ENCODE assay signal across 14 cellular contexts in genomic region chr17:39306509-39307212, GRCh38.
A peak's percentile ranks its signal among the peaks of the same experiment; 100 is the strongest.
DNase-seq lines count a peak whose midpoint lies in the region; ATAC-seq and TF ChIP-seq lines count a peak whose summit lies in the region.
"Had no signal": no experiment of that assay in that cellular context is flagged by ENCODE, and none has a peak within 500 bp of the region (broad histone marks: within the 10 kb centered on the region; RNA-seq: fewer than 3 reads in every experiment).

No MANE protein-coding gene starts in this region.

- no peak overlapping the region for H2BK120ac ChIP-seq in IMR-90 (ENCODE audit: low read depth, low read length)

- H3K14ac ChIP-seq in IMR-90 (replicated peaks; ENCODE audit: low read depth, low read length): no peak overlapping the region

- H3K4ac ChIP-seq in IMR-90 (ENCODE audit: low read depth, low read length): no peak overlapping the region

- dilution Hi-C loops in IMR-90 (cut with HindIII; ENCODE audit: low sequenced_read_pairs, unreplicated experiment): no loop called here

- H3K9me1 ChIP-seq in IMR-90 (ENCODE audit: insufficient read depth, low read length): no peaks in the 10 kb centered on the region

- no peaks in the 10 kb centered on the region for H3K27me3 ChIP-seq in BLaER1 treated with 17β-estradiol and CSF1 and Interleukin-3, amounts not matched to agents 10 nM and 100 nM
- H3K27me3 ChIP-seq in IMR-90 (ENCODE audit: control insufficient read depth, insufficient read depth, low read length) (no peaks in the 10 kb centered on the region), neural progenitor cell (no peaks in the 10 kb centered on the region), suprapubic skin (no peaks in the 10 kb centered on the region)

- H3K27ac Mint-ChIP-seq in chondrocyte (ENCODE audit: unreplicated experiment): peak overlapping the region; percentile 93
- peak overlapping the region; percentile 7 for H3K27ac Mint-ChIP-seq in neural progenitor cell
- H3K27ac Mint-ChIP-seq: activated naive CD8-positive, alpha-beta T cell treated with anti-CD3 and anti-CD28 coated beads, Interleukin-2, amount 50 U/mL, for 24 hours had no signal

- H2AK5ac ChIP-seq in IMR-90 (ENCODE audit: low read depth, low read length): no peak overlapping the region

- H3K36me3 Mint-ChIP-seq in chondrocyte (ENCODE audit: low read depth) (peaks cover 6% of the 10 kb centered on the region), neural progenitor cell (peaks cover 10% of the 10 kb centered on the region)

- in situ Hi-C loops in IMR-90 (cut with MboI; ENCODE audit: low sequenced_read_pairs): no loop called here

- H3K23ac ChIP-seq in IMR-90 (ENCODE audit: low read depth, low read length): no peak overlapping the region

- TF ChIP-seq CTCF in IMR-90 (conservative IDR thresholded peaks at IDR 0.05; ENCODE audit: low read depth, low read length) (no peak), chondrocyte (IDR thresholded peaks at IDR 0.05) (no peak), neural progenitor cell (IDR thresholded peaks at IDR 0.05) (no peak), suprapubic skin (IDR thresholded peaks at IDR 0.05) (no peak)

- no peak overlapping the region for H4K5ac ChIP-seq in IMR-90 (ENCODE audit: low read depth, low read length)

- no TSS peak for BruUV-seq in IMR-90 (replicated peaks; lab: Mats Ljungman, UMichigan)

- H3K4me3 Mint-ChIP-seq in chondrocyte (ENCODE audit: unreplicated experiment): peak overlapping the region; percentile 40
- H3K4me3 Mint-ChIP-seq in neural progenitor cell: no peak overlapping the region
- H3K4me3 Mint-ChIP-seq: activated naive CD8-positive, alpha-beta T cell treated with anti-CD3 and anti-CD28 coated beads, Interleukin-2, amount 50 U/mL, for 24 hours had no signal

- TF ChIP-seq RAD21 in IMR-90 (IDR thresholded peaks at IDR 0.05; ENCODE audit: low read length): no peak

- no CpG with 5 or more reads among the region's 3 CpGs for WGBS in IMR-90 (ENCODE audit: extremely low coverage in 2 of 2, insufficient read length in 1 of 2), 2 experiments
- 47% methylated on average over 3 of the region's 3 CpGs for WGBS in suprapubic skin

- H3K27me3 Mint-ChIP-seq in chondrocyte (ENCODE audit: low read depth) (no peaks in the 10 kb centered on the region), neural progenitor cell (ENCODE audit: insufficient read depth, low read depth) (peaks cover 2% of the 10 kb centered on the region)
- H3K27me3 Mint-ChIP-seq: activated naive CD8-positive, alpha-beta T cell treated with anti-CD3 and anti-CD28 coated beads, Interleukin-2, amount 50 U/mL, for 24 hours had no signal

- no peak overlapping the region for H2BK5ac ChIP-seq in IMR-90 (ENCODE audit: low read depth, low read length, poor library complexity, severe bottlenecking)

- H3K4me3 ChIP-seq in BLaER1 treated with 17β-estradiol and CSF1 and Interleukin-3, amounts not matched to agents 10 nM and 100 nM: no peak overlapping the region
- H3K4me3 ChIP-seq in IMR-90 (ENCODE audit: insufficient read depth, low read depth, low read length) (no peak overlapping the region), neural progenitor cell (no peak overlapping the region), suprapubic skin (no peak overlapping the region)

- CTCF ChIA-PET in IMR-90 (lab: Yijun Ruan, JAX): interaction anchor here (0.6 to 1.4 kb wide), 2 partner anchors 10 to 22 kb away, joined by 3 to 4 read pairs; no protein-coding TSS in a partner anchor

- no peaks in the 10 kb centered on the region; a peak in 1 of 4 replicates for H3K79me1 ChIP-seq in IMR-90 (ENCODE audit: low read depth in 1 of 2, low read length in 2 of 2)

- H2BK20ac ChIP-seq in IMR-90 (ENCODE audit: low read depth, low read length): no peak overlapping the region

- H3F3A ChIP-seq in neural progenitor cell (ENCODE audit: low read depth): peaks cover 3% of the 10 kb centered on the region

- TF ChIP-seq POLR2A in IMR-90 (IDR thresholded peaks at IDR 0.05; ENCODE audit: low read depth, low read length) (no peak), suprapubic skin (IDR thresholded peaks at IDR 0.05) (no peak)

- peaks cover 7 to 24% (median 15%) of the 10 kb centered on the region in 11 experiments; a peak in 15 of 22 replicates for H3K36me3 ChIP-seq in BLaER1 treated with 17β-estradiol and CSF1 and Interleukin-3, amounts not matched to agents 10 nM and 100 nM
- H3K36me3 ChIP-seq in IMR-90 (ENCODE audit: control insufficient read depth, insufficient read depth, low read length) (peaks cover 4% of the 10 kb centered on the region), neural progenitor cell (no peaks in the 10 kb centered on the region), suprapubic skin (peaks cover 6% of the 10 kb centered on the region)

- H3K79me2 ChIP-seq in neural progenitor cell (ENCODE audit: low read depth): no peaks in the 10 kb centered on the region

- H2AFZ ChIP-seq in IMR-90 (replicated peaks; ENCODE audit: low read length, poor library complexity) (no peak overlapping the region), neural progenitor cell (replicated peaks) (no peak overlapping the region)

- intact Hi-C loops in IMR-90 (cut with micrococcal nuclease): no loop called here

- H3K27ac ChIP-seq in BLaER1 treated with 17β-estradiol and CSF1 and Interleukin-3, amounts not matched to agents 10 nM and 100 nM: peak overlapping the region in 1 of 11 experiments; percentile 14; a peak in 1 of 22 replicates
- H3K27ac ChIP-seq in IMR-90 (ENCODE audit: insufficient read depth, low read length) (no peak overlapping the region), neural progenitor cell (no peak overlapping the region), suprapubic skin (no peak overlapping the region)

- H3K18ac ChIP-seq in IMR-90 (ENCODE audit: low read depth, low read length): no peak overlapping the region

- H3K4me1 Mint-ChIP-seq in chondrocyte (ENCODE audit: low read depth) (peaks cover 21% of the 10 kb centered on the region), neural progenitor cell (peaks cover 6% of the 10 kb centered on the region)

- no peaks in the 10 kb centered on the region for H3K9me3 Mint-ChIP-seq in chondrocyte (ENCODE audit: low read depth)
- no peaks in the 10 kb centered on the region for H3K9me3 Mint-ChIP-seq in neural progenitor cell
- H3K9me3 Mint-ChIP-seq: activated naive CD8-positive, alpha-beta T cell treated with anti-CD3 and anti-CD28 coated beads, Interleukin-2, amount 50 U/mL, for 24 hours had no signal

- ATAC-seq in IMR-90 (ENCODE audit: low read depth): no peak; the same call in 1 of the 2 replicates
- ATAC-seq in GM21360 (IDR thresholded peaks at IDR 0.05; ENCODE audit: unreplicated experiment): no peak
- no peak for ATAC-seq in GM21717 (IDR thresholded peaks at IDR 0.05; ENCODE audit: unreplicated experiment)
- ATAC-seq: activated naive CD8-positive, alpha-beta T cell treated with anti-CD3 and anti-CD28 coated beads, Interleukin-2, amount 50 U/mL, for 24 hours had no signal

- H3K4me1 ChIP-seq in BLaER1 treated with 17β-estradiol and CSF1 and Interleukin-3, amounts not matched to agents 10 nM and 100 nM: peaks cover 10 to 29% (median 16%) of the 10 kb centered on the region in 10 experiments; a peak in 19 of 20 replicates
- H3K4me1 ChIP-seq in IMR-90 (ENCODE audit: control insufficient read depth, insufficient read depth, low read length) (0 out of 2 replicates have a peak, but pooled peaks cover 2% of the 10 kb centered on the region), neural progenitor cell (peaks cover 4% of the 10 kb centered on the region), suprapubic skin (peaks cover 7% of the 10 kb centered on the region)

- no peak overlapping the region for H3K56ac ChIP-seq in IMR-90 (ENCODE audit: extremely low read depth, insufficient read depth, low read length)

- no peak for TF ChIP-seq EP300 in suprapubic skin (IDR thresholded peaks at IDR 0.05)

- H4K20me1 ChIP-seq in BLaER1 treated with 17β-estradiol and CSF1 and Interleukin-3, amounts not matched to agents 10 nM and 100 nM: peaks cover 0 to 3% (median 0%) of the 10 kb centered on the region in 11 experiments; a peak in 2 of 22 replicates
- H4K20me1 ChIP-seq in IMR-90 (ENCODE audit: insufficient read depth, low read length) (no peaks in the 10 kb centered on the region), neural progenitor cell (ENCODE audit: low read depth) (no peaks in the 10 kb centered on the region)

- H3K9ac ChIP-seq in BLaER1 treated with 17β-estradiol and CSF1 and Interleukin-3, amounts not matched to agents 10 nM and 100 nM: peak overlapping the region in 3 of 11 experiments; percentile 27 to 39 (median 35); a peak in 4 of 22 replicates
- H3K9ac ChIP-seq in IMR-90 (ENCODE audit: low read depth, low read length) (no peak overlapping the region), neural progenitor cell (no peak overlapping the region)

- H3K4me2 ChIP-seq in BLaER1 treated with 17β-estradiol and CSF1 and Interleukin-3, amounts not matched to agents 10 nM and 100 nM: peak overlapping the region; percentile 3 to 61 (median 26); a peak in 14 of 22 replicates
- H3K4me2 ChIP-seq in IMR-90 (ENCODE audit: low read depth, low read length) (peak overlapping the region; percentile 54; the same call in 1 of the 2 replicates), neural progenitor cell (no peak overlapping the region)

- H4K8ac ChIP-seq in IMR-90 (ENCODE audit: low read depth in 2 of 2, low read length in 2 of 2): no peak overlapping the region

- H2AK9ac ChIP-seq in IMR-90 (replicated peaks; ENCODE audit: low read depth, low read length, poor library complexity): no peak overlapping the region

- POLR2A ChIA-PET in IMR-90 (lab: Charles Lee; ENCODE audit: unreplicated experiment): interaction anchor here (0.7 kb wide), 1 partner anchor 144 kb away, joined by 7 read pairs; the partner anchor contains the start of gene MED1

- no peak overlapping the region for H4K91ac ChIP-seq in IMR-90 (ENCODE audit: insufficient read depth, low read depth, low read length)

- DNase-seq in IMR-90 (peak; percentile 33), chondrocyte (ENCODE audit: low spot score) (no peak), neural progenitor cell (ENCODE audit: low spot score) (no peak), suprapubic skin (ENCODE audit: low spot score in 2 of 2) (no peak), SKM-1 treated with dmso at 0.1 percent for 144 hours (lab: John Stamatoyannopoulos, UW; ENCODE audit: unreplicated experiment) (no peak)
- DNase-seq: activated naive CD8-positive, alpha-beta T cell treated with anti-CD3 and anti-CD28 coated beads, Interleukin-2, amount 50 U/mL, for 24 hours; glutamatergic neuron; NCI-H1092; NCI-H446 treated with DMSO at 0.1 percent for 48 hours; posterior cingulate gyrus; stimulated activated naive CD4-positive, alpha-beta T cell had no signal

- H3K9me3 ChIP-seq in BLaER1 treated with 17β-estradiol and CSF1 and Interleukin-3, amounts not matched to agents 10 nM and 100 nM (replicated peaks in 1 of 11): no peaks in the 10 kb centered on the region
- no peaks in the 10 kb centered on the region for H3K9me3 ChIP-seq in IMR-90 (ENCODE audit: control insufficient read depth, insufficient read depth, low read length)
- no peaks in the 10 kb centered on the region for H3K9me3 ChIP-seq in neural progenitor cell (ENCODE audit: low read depth)
- H3K9me3 ChIP-seq in suprapubic skin: no peaks in the 10 kb centered on the region

- H2BK15ac ChIP-seq in IMR-90 (ENCODE audit: low read depth, low read length): no peak overlapping the region

TF ChIP-seq in IMR-90, 13 proteins besides CTCF, POLR2A, EP300 and RAD21 (continues in another document):
- TF ChIP-seq MXI1 (IDR thresholded peaks at IDR 0.05; ENCODE audit: borderline replicate concordance, low read depth, low read length): no peak
- no peak for TF ChIP-seq MAFK (IDR thresholded peaks at IDR 0.05; ENCODE audit: low read depth, low read length)
